8 cellular contexts compared by ENCODE assay signal in the genomic region with DNA sequence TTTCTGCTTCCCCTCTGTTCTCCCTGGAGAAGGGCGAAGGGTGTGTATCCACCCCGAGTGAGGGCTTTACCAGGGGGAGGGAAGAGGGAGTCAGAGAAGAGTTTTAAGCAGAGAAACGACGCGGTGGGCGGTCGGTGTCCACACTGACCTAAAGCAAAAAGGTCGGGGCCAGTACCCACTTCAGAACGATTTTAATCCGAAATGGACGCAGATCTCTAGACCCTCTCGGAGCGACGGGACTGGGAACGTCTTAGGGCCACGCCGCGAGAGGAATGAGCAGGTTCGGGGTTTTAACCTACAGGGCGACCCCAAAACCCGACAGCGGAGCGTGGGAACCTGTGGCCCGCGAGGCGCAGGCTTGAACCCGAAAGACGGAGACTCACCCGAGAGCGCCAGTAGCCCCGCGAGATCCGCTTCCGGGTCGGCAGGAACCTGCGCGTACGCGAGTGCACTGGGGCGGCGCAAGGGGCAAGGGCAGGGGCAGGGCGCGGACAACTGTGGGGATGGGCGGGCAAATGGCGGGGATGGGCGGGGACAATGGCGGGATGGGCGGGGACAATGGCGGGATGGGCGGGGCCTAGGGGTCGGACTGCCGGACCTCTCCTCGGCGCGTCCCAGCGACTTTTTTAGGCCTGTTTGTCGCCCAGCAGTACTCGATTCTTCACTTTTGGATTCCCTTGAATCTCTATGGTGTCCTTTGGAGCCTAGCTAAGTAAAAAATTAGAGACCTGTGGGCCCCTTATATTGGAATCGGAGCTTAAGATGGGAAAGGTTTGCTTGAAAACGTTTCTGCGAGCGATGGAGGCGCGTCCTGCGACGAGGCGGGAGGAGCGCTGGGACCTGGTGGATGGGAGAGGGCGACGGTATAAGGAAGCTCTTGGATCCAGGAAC. TPM values are rescaled to one million over a fixed set of nuclear protein-coding genes. Genes with fewer than 3 reads are reported as not detected.
A peak's percentile ranks its signal among the peaks of the same experiment; 100 is the strongest.
DNase-seq lines count a peak whose midpoint lies in the region; ATAC-seq, FAIRE-seq and TF ChIP-seq lines count a peak whose summit lies in the region.

A gene (minus strand): TSS at position 423 of the 891 bp plus-strand sequence. CDS start 3,323 bp downstream, outside the sequence.

- peak within 1 kb of the TSS; percentile 84 for H3K4me3 Mint-ChIP-seq in activated CD4-positive, alpha-beta T cell treated with anti-CD3 and anti-CD28 coated beads for 36 hours

- H3K4me1 Mint-ChIP-seq in activated CD4-positive, alpha-beta T cell treated with anti-CD3 and anti-CD28 coated beads for 36 hours = peaks cover 10% of the 10 kb centered on the region

- no peak for FAIRE-seq in keratinocyte (lab: Jason Lieb, UNC)

- H3K4me1 ChIP-seq in keratinocyte (ENCODE audit: control insufficient read depth, extremely low read depth, insufficient read depth, low read length) = no peaks in the 10 kb centered on the region

- peak within 1 kb of the TSS; percentile 99 for H2AFZ ChIP-seq in keratinocyte (ENCODE audit: control insufficient read depth, low read length)

- intact Hi-C loops in activated CD4-positive, alpha-beta T cell treated with anti-CD3 and anti-CD28 coated beads for 36 hours (cut with DNase I, micrococcal nuclease) = loop anchor here (1.0 kb wide), 6 partner anchors 57 to 265 kb away; a partner anchor contains a TSS

- POLR2A ChIA-PET in activated CD4-positive, alpha-beta T cell treated with anti-CD3 and anti-CD28 coated beads for 36 hours (lab: Charles Lee) = interaction anchor here (0.6 kb wide), 1 partner anchor 41 kb away, joined by 3 read pairs; no protein-coding TSS in a partner anchor

- dilution Hi-C loops in keratinocyte (cut with MboI; ENCODE audit: extremely low pct_ligation_motif_present, low sequenced_read_pairs) = no loop called here

- TF ChIP-seq CTCF in keratinocyte (optimal IDR thresholded peaks at IDR 0.05 in 1 of 3, IDR thresholded peaks at IDR 0.05 in 1 of 3, conservative IDR thresholded peaks at IDR 0.05 in 1 of 3; ENCODE audit: extremely low read depth in 1 of 3, insufficient read depth in 2 of 3, low read length in 3 of 3) = no peak

- peak within 1 kb of the TSS; percentile 53 for H3K27ac Mint-ChIP-seq in activated CD4-positive, alpha-beta T cell treated with anti-CD3 and anti-CD28 coated beads for 36 hours

- H4K20me1 ChIP-seq in keratinocyte (ENCODE audit: control insufficient read depth, extremely low read depth, insufficient read depth, low read length) = no peaks in the 10 kb centered on the region

- peak within 1 kb of the TSS; percentile 50 for H3K27ac ChIP-seq in keratinocyte (ENCODE audit: control insufficient read depth, insufficient read depth, low read length)

- no peaks in the 10 kb centered on the region for H3K27me3 Mint-ChIP-seq in activated CD4-positive, alpha-beta T cell treated with anti-CD3 and anti-CD28 coated beads for 36 hours

- H3K9ac ChIP-seq in keratinocyte (ENCODE audit: control insufficient read depth, extremely low read depth, insufficient read depth, low read length) = peak within 1 kb of the TSS; percentile 82

- DNase-seq in A172 (ENCODE audit: low spot score) (peak; percentile 19), HPDE6-E6E7 (ENCODE audit: extremely low spot score) (peak; percentile 77), cerebellum (ENCODE audit: low spot score) (peak; percentile 96), keratinocyte (ENCODE audit: low read depth, low spot score) (peak; percentile 33), smooth muscle cell of the brain vasculature (ENCODE audit: low read depth, low spot score) (peak; percentile 45), DMS153 treated with DMSO at 0.1 percent for 48 hours (lab: John Stamatoyannopoulos, UW; ENCODE audit: unreplicated experiment) (no peak), NCI-H2029 (lab: John Stamatoyannopoulos, UW) (no peak)
- peak; percentile 92 for DNase-seq in activated CD4-positive, alpha-beta T cell treated with anti-CD3 and anti-CD28 coated beads for 36 hours

- no peaks in the 10 kb centered on the region for H3K79me2 ChIP-seq in keratinocyte (ENCODE audit: control insufficient read depth, insufficient read depth, low read length)

- H3K4me3 ChIP-seq in keratinocyte (ENCODE audit: control insufficient read depth in 2 of 3, extremely low read depth in 1 of 3, insufficient read depth in 2 of 3, low read depth in 1 of 3, low read length in 3 of 3) = peak within 1 kb of the TSS; percentile 78 to 96 (median 92)

- peak; percentile 100 for ATAC-seq in activated CD4-positive, alpha-beta T cell treated with anti-CD3 and anti-CD28 coated beads for 36 hours

- no peaks in the 10 kb centered on the region for H3K9me1 ChIP-seq in keratinocyte (ENCODE audit: control insufficient read depth, extremely low read depth, insufficient read depth, low read length)

- H3K36me3 Mint-ChIP-seq in activated CD4-positive, alpha-beta T cell treated with anti-CD3 and anti-CD28 coated beads for 36 hours (ENCODE audit: low read depth) = peaks cover 46% of the 10 kb centered on the region

- peaks cover 44% of the 10 kb centered on the region for H3K9me3 Mint-ChIP-seq in activated CD4-positive, alpha-beta T cell treated with anti-CD3 and anti-CD28 coated beads for 36 hours (ENCODE audit: low read depth)

- H3K9me3 ChIP-seq in keratinocyte (ENCODE audit: control insufficient read depth, low read depth, low read length) = peaks cover 2% of the 10 kb centered on the region

- CTCF ChIA-PET in activated CD4-positive, alpha-beta T cell treated with anti-CD3 and anti-CD28 coated beads for 36 hours (lab: Charles Lee) = interaction anchor here (0.5 kb wide), 1 partner anchor 1320 kb away, joined by 3 read pairs; no protein-coding TSS in a partner anchor

- H3K36me3 ChIP-seq in keratinocyte (ENCODE audit: control insufficient read depth in 2 of 2, extremely low read depth in 1 of 2, insufficient read depth in 2 of 2, low read length in 2 of 2) = no peaks in the 10 kb centered on the region

- H3K4me2 ChIP-seq in keratinocyte (ENCODE audit: control insufficient read depth, extremely low read depth, insufficient read depth, low read depth, low read length) = peak within 1 kb of the TSS; percentile 84

- H3K27me3 ChIP-seq in keratinocyte (ENCODE audit: control insufficient read depth, extremely low read depth, insufficient read depth, low read length) = no peaks in the 10 kb centered on the region

RNA-seq across cellular contexts. Expression of the gene that starts here (rescaled TPM):
- 5.2 and 9.3 TPM in 2 replicates for total RNA-seq in A172 (2014; rRNA removed; shearing (Covaris generic))
- 1 to 10 TPM; 6.4 to 7.5 TPM for total RNA-seq in activated CD4-positive, alpha-beta T cell treated with anti-CD3 and anti-CD28 coated beads for 36 hours
- total RNA-seq in cerebellum = 39.1 TPM
- polyA plus RNA-seq in keratinocyte = 14.0 to 22.2 TPM (median 16.8 TPM) in 3 replicates
- polyA plus RNA-seq in keratinocyte (2011; ENCODE audit: low read depth) = 5.7 TPM
- polyA plus RNA-seq in keratinocyte (2011; cell fraction: cytosol; rRNA removed) = 10.7 and 18.4 TPM in 2 replicates
- polyA plus RNA-seq in keratinocyte (2011; cell fraction: nucleus; rRNA removed) = 26.3 and 33.7 TPM in 2 replicates
- 10.2 and 12.2 TPM in 2 replicates for polyA plus RNA-seq in keratinocyte (2012; ENCODE audit: low replicate concordance)
- 2.9 to 13.3 TPM (median 11.7 TPM) in 3 replicates for polyA minus RNA-seq in keratinocyte
- 8.2 TPM for polyA minus RNA-seq in keratinocyte (2011; cell fraction: cytosol; rRNA and poly(A)+ RNA removed)
- 11.9 and 19.7 TPM in 2 replicates for polyA minus RNA-seq in keratinocyte (2011; cell fraction: nucleus; rRNA and poly(A)+ RNA removed)

Comparison
In these comparisons a context has a peak if more than half of its experiments do, and no peak if none do; other contexts are left out.
1. DNase-seq: peak in A172 (single experiment), HPDE6-E6E7 (single experiment), activated CD4-positive, alpha-beta T cell treated with anti-CD3 and anti-CD28 coated beads for 36 hours (single experiment), cerebellum (single experiment), keratinocyte (single experiment) and smooth muscle cell of the brain vasculature (single experiment); none in DMS153 treated with DMSO at 0.1 percent for 48 hours (single experiment) and NCI-H2029 (single experiment).